1 cellular context compared by ENCODE assay signal in genomic region chr1:157512036-157512969, GRCh38.
TF ChIP-seq lines count a peak whose summit lies in the region.

No MANE protein-coding gene starts in this region.

TF ChIP-seq in GM12878, 131 proteins besides CTCF, POLR2A, EP300 and RAD21 (continued from another document and continues in another):
- TF ChIP-seq SKIL (IDR thresholded peaks at IDR 0.05; ENCODE audit: low read depth, poor library complexity, severe bottlenecking) (peak; percentile 83), JUNB (IDR thresholded peaks at IDR 0.05) (peak; percentile 78), POU2F2 (IDR thresholded peaks at IDR 0.05; ENCODE audit: borderline replicate concordance, low read depth, low read length) (peak; percentile 20; the same call in 1 of the 3 replicates), ZBTB4 (CRISPR knock-in tag; IDR thresholded peaks at IDR 0.05) (no peak), RBBP5 (conservative IDR thresholded peaks at IDR 0.05) (peak; percentile 77; the same call in 1 of the 2 replicates), HDAC2 (IDR thresholded peaks at IDR 0.05) (no peak), ZNF687 (IDR thresholded peaks at IDR 0.05) (0 out of 2 replicates have a peak, but pooled peaks have one; percentile 6), RELB (IDR thresholded peaks at IDR 0.05; ENCODE audit: low read depth) (peak; percentile 78; the same call in 1 of the 2 replicates), ZBTB11 (CRISPR knock-in tag; IDR thresholded peaks at IDR 0.05) (no peak), ETV6 (conservative IDR thresholded peaks at IDR 0.05 in 1 of 2, IDR thresholded peaks at IDR 0.05 in 1 of 2; ENCODE audit: borderline replicate concordance in 1 of 2, low read depth in 1 of 2) (peak in 1 of 2 experiments; percentile 71; a peak in 2 of 4 replicates), DPF2 (IDR thresholded peaks at IDR 0.05) (peak; percentile 98), MYB (IDR thresholded peaks at IDR 0.05; ENCODE audit: borderline replicate concordance, low read depth, low read length) (no peak), KLF5 (IDR thresholded peaks at IDR 0.05; ENCODE audit: partially characterized antibody) (no peak), HCFC1 (IDR thresholded peaks at IDR 0.05; ENCODE audit: low read length) (no peak), PAX8 (IDR thresholded peaks at IDR 0.05) (no peak), BCL3 (IDR thresholded peaks at IDR 0.05; ENCODE audit: borderline replicate concordance, insufficient read depth, low read depth, low read length, poor library complexity, severe bottlenecking) (no peak), IRF3 (IDR thresholded peaks at IDR 0.05) (no peak), MEF2A (IDR thresholded peaks at IDR 0.05; ENCODE audit: insufficient read depth, low read depth, low read length) (peak; percentile 63; the same call in 1 of the 2 replicates), PKNOX1 (IDR thresholded peaks at IDR 0.05) (peak; percentile 82), ZNF24 (IDR thresholded peaks at IDR 0.05) (peak; percentile 87), BHLHE40 (IDR thresholded peaks at IDR 0.05; ENCODE audit: borderline replicate concordance in 1 of 2, low read depth in 2 of 2, low read length in 1 of 2) (peak; percentile 36 to 49; a peak in 3 of 4 replicates), MXI1 (IDR thresholded peaks at IDR 0.05; ENCODE audit: low read depth, low read length) (peak; percentile 40; the same call in 1 of the 2 replicates), YY1 (IDR thresholded peaks at IDR 0.05; ENCODE audit: low read depth, low read length) (no peak), CUX1 (IDR thresholded peaks at IDR 0.05; ENCODE audit: insufficient replicate concordance, low read depth, low read length) (peak; percentile 84), NBN (IDR thresholded peaks at IDR 0.05) (peak; percentile 84), FOXK2 (IDR thresholded peaks at IDR 0.05) (no peak), NR2C1 (IDR thresholded peaks at IDR 0.05) (no peak), SMAD1 (IDR thresholded peaks at IDR 0.05; ENCODE audit: low read depth, partially characterized antibody) (no peak), SUPT20H (IDR thresholded peaks at IDR 0.05; ENCODE audit: borderline replicate concordance, control insufficient read depth, low read depth, low read length) (no peak), BMI1 (IDR thresholded peaks at IDR 0.05; ENCODE audit: borderline replicate concordance) (peak; percentile 90), CEBPB (IDR thresholded peaks at IDR 0.05; ENCODE audit: borderline replicate concordance in 1 of 2, low read depth in 2 of 2, low read length in 2 of 2) (no peak)
